Comparison of ENCODE assay signal across 11 cellular contexts in the genomic region with DNA sequence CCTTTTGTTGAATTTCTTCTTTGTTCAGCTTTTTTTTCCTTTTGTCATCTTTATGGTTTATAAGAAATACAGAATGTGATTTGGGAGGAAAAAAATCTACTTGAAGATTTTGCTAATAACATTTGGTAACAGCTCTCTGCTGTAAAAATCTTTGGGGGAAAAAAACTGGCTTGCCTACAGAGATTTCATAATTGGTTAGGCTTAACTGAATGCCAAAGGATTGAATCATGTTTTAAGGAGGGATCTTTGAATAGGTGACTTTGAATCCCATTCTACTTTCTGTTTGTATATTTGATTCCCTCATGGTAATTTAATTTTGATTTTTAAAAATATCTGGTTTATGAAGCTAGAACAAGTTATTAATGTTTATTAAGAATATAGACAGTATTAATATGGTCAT. TPM values are rescaled to one million over a fixed set of nuclear protein-coding genes. Genes with fewer than 3 reads are reported as not detected.
DNase-seq lines count a peak whose midpoint lies in the region; ATAC-seq, FAIRE-seq and TF ChIP-seq lines count a peak whose summit lies in the region.
"Had no signal": no experiment of that assay in that cellular context is flagged by ENCODE, and none has a peak within 500 bp of the region (broad histone marks: within the 10 kb centered on the region; RNA-seq: fewer than 3 reads in every experiment).

No MANE protein-coding gene starts in this region.

- CTCF ChIA-PET in Caco-2 (lab: Charles Lee): no interaction called here
- CTCF ChIA-PET in GM12878 (lab: Yijun Ruan, JAX): interaction anchor here (1.0 to 3.0 kb wide), 3 partner anchors 9 to 71 kb away, joined by 4 to 17 read pairs (median 5); no protein-coding TSS in a partner anchor

- peak overlapping the region; percentile 48 for H3K4me3 Mint-ChIP-seq in Caco-2 (ENCODE audit: unreplicated experiment)
- H3K4me3 Mint-ChIP-seq in effector memory CD8-positive, alpha-beta T cell: no peak overlapping the region

- no peaks in the 10 kb centered on the region for H3K27me3 Mint-ChIP-seq in Caco-2 (ENCODE audit: insufficient read depth, unreplicated experiment)
- no peaks in the 10 kb centered on the region for H3K27me3 Mint-ChIP-seq in effector memory CD8-positive, alpha-beta T cell

- no peak for DNase-seq in Caco-2
- DNase-seq in GM12878 (ENCODE audit: low read depth, low spot score): no peak
- peak; percentile 23 for DNase-seq in myocyte (ENCODE audit: low read depth)
- DNase-seq in effector memory CD8-positive, alpha-beta T cell: no peak
- DNase-seq in NCI-H774 (lab: John Stamatoyannopoulos, UW): no peak
- no peak for DNase-seq in NOMO-1 treated with dmso at 0.1 percent for 144 hours (lab: John Stamatoyannopoulos, UW; ENCODE audit: unreplicated experiment)

- H3K27me3 ChIP-seq in Caco-2 (replicated peaks; ENCODE audit: control insufficient read depth, insufficient read depth, low read length): no peaks in the 10 kb centered on the region
- no peaks in the 10 kb centered on the region for H3K27me3 ChIP-seq in KMS-11 (ENCODE audit: insufficient read depth, low read depth)
- H3K27me3 ChIP-seq in GM12878 (replicated peaks in 1 of 2; ENCODE audit: control insufficient read depth in 2 of 2, insufficient read depth in 2 of 2, low read length in 1 of 2): no peaks in the 10 kb centered on the region

- H3K27ac Mint-ChIP-seq in Caco-2 (ENCODE audit: unreplicated experiment): no peak overlapping the region
- H3K27ac Mint-ChIP-seq in effector memory CD8-positive, alpha-beta T cell: no peak overlapping the region

- H3K36me3 ChIP-seq in Caco-2 (ENCODE audit: control insufficient read depth, insufficient read depth, low read length): no peaks in the 10 kb centered on the region; the same call in 1 of the 2 replicates
- no peaks in the 10 kb centered on the region; the same call in 1 of the 2 replicates for H3K36me3 ChIP-seq in KMS-11 (ENCODE audit: insufficient read depth)
- peaks cover 0 to 14% of the 10 kb centered on the region in 2 experiments; a peak in 2 of 4 replicates for H3K36me3 ChIP-seq in GM12878 (ENCODE audit: control insufficient read depth in 2 of 2, insufficient read depth in 2 of 2, low read length in 1 of 2)

- intact Hi-C loops in Caco-2 (cut with micrococcal nuclease; ENCODE audit: unreplicated experiment): loop anchor here (5.0 kb wide), 1 partner anchor 52 kb away; no protein-coding TSS in a partner anchor
- intact Hi-C loops in GM12878 (cut with micrococcal nuclease; ENCODE audit: unreplicated experiment): no loop called here

- H3K4me1 ChIP-seq in Caco-2: peaks cover 16% of the 10 kb centered on the region; the same call in 1 of the 2 replicates
- H3K4me1 ChIP-seq in KMS-11 (ENCODE audit: low read depth, poor library complexity, severe bottlenecking): peaks cover 36% of the 10 kb centered on the region
- H3K4me1 ChIP-seq in GM12878 (ENCODE audit: control insufficient read depth, insufficient read depth, low read length): peaks cover 4% of the 10 kb centered on the region; the same call in 1 of the 2 replicates

- no peak for FAIRE-seq in GM12878 (lab: Jason Lieb, UNC)
- FAIRE-seq: endometrium, GM19239 had no signal

- H3K9me3 ChIP-seq in Caco-2 (no peaks in the 10 kb centered on the region), GM12878 (replicated peaks; ENCODE audit: control insufficient read depth, insufficient read depth, low read length) (no peaks in the 10 kb centered on the region)

- peaks cover 74% of the 10 kb centered on the region for H3K36me3 Mint-ChIP-seq in Caco-2 (ENCODE audit: insufficient read depth, unreplicated experiment)
- peaks cover 45% of the 10 kb centered on the region for H3K36me3 Mint-ChIP-seq in effector memory CD8-positive, alpha-beta T cell (ENCODE audit: insufficient read depth)

- H3K4me2 ChIP-seq in KMS-11 (peak overlapping the region; percentile 0; the same call in 1 of the 2 replicates), GM12878 (ENCODE audit: control insufficient read depth, insufficient read depth) (peak overlapping the region; percentile 35)

- POLR2A ChIA-PET in Caco-2 (lab: Charles Lee) (no interaction called here), GM12878 (lab: Charles Lee) (interaction anchor here (1.2 to 1.8 kb wide), 4 partner anchors 11 to 28 kb away, joined by 4 to 9 read pairs (median 4); partner anchors contain the start of gene KTI12)

- no peak overlapping the region for H3K4me3 ChIP-seq in Caco-2 (ENCODE audit: low read depth, low read length)
- H3K4me3 ChIP-seq in KMS-11 (IDR thresholded peaks at IDR 0.05; ENCODE audit: insufficient read depth, low read depth, low read length): no peak overlapping the region
- peak overlapping the region; percentile 32 for H3K4me3 ChIP-seq in GM12878

- BruUV-seq in Caco-2 (replicated peaks; lab: Mats Ljungman, UMichigan) (no TSS peak), GM12878 (replicated peaks; lab: Mats Ljungman, UMichigan) (no TSS peak)

- RAD21 ChIA-PET in GM12878 (lab: Charles Lee; ENCODE audit: unreplicated experiment): no interaction called here

- H3K27ac ChIP-seq in KMS-11 (no peak overlapping the region), GM12878 (ENCODE audit: control insufficient read depth, insufficient read depth) (no peak overlapping the region)

- H4K20me1 ChIP-seq in KMS-11 (ENCODE audit: insufficient read depth) (peaks cover 22% of the 10 kb centered on the region; the same call in 1 of the 2 replicates), GM12878 (ENCODE audit: control insufficient read depth, insufficient read depth) (no peaks in the 10 kb centered on the region)

- TF ChIP-seq CTCF in Caco-2 (IDR thresholded peaks at IDR 0.05; ENCODE audit: insufficient read depth in 1 of 2, low read depth in 1 of 2, low read length in 1 of 2, severe bottlenecking in 1 of 2, unreplicated experiment in 1 of 2) (no peak), KMS-11 (conservative IDR thresholded peaks at IDR 0.05; ENCODE audit: low read depth, low read length) (no peak), GM12878 (IDR thresholded peaks at IDR 0.05 in 2 of 3, conservative IDR thresholded peaks at IDR 0.05 in 1 of 3; ENCODE audit: control insufficient read depth in 2 of 3, extremely low read depth in 1 of 3, insufficient read depth in 1 of 3, low read depth in 3 of 3, low read length in 3 of 3) (no peak)

- H2AFZ ChIP-seq in KMS-11 (ENCODE audit: low read depth): no peak overlapping the region
- H2AFZ ChIP-seq in GM12878 (ENCODE audit: control insufficient read depth, low read depth, low read length): no peak overlapping the region

- ATAC-seq in GM12878 (no peak), GM19035 (IDR thresholded peaks at IDR 0.05; ENCODE audit: unreplicated experiment) (no peak)
- no peak for ATAC-seq in effector memory CD8-positive, alpha-beta T cell (replicated peaks)
- ATAC-seq: left lobe of liver had no signal

- TF ChIP-seq EP300 in GM12878 (IDR thresholded peaks at IDR 0.05; ENCODE audit: borderline replicate concordance in 1 of 2, control insufficient read depth in 1 of 2, low read depth in 2 of 2, low read length in 2 of 2): no peak

- no peak for TF ChIP-seq RAD21 in GM12878 (IDR thresholded peaks at IDR 0.05; ENCODE audit: insufficient read depth, low read depth, low read length)

- peaks cover 21% of the 10 kb centered on the region for H3K4me1 Mint-ChIP-seq in Caco-2 (ENCODE audit: low read depth, unreplicated experiment)
- peaks cover 38 to 53% of the 10 kb centered on the region in 2 donors for H3K4me1 Mint-ChIP-seq in effector memory CD8-positive, alpha-beta T cell (ENCODE audit: low read depth in 2 of 2)

- no peak for TF ChIP-seq POLR2A in GM12878 (IDR thresholded peaks at IDR 0.05; ENCODE audit: low read depth, low read length)

- H3K9ac ChIP-seq in KMS-11 (no peak overlapping the region), GM12878 (ENCODE audit: control insufficient read depth, insufficient read depth, low read length) (no peak overlapping the region)

- no peaks in the 10 kb centered on the region for H3K9me3 Mint-ChIP-seq in Caco-2 (ENCODE audit: unreplicated experiment)
- no peaks in the 10 kb centered on the region for H3K9me3 Mint-ChIP-seq in effector memory CD8-positive, alpha-beta T cell

- peaks cover 78% of the 10 kb centered on the region for H3K79me2 ChIP-seq in KMS-11 (ENCODE audit: insufficient read depth, low read depth)
- peaks cover 58% of the 10 kb centered on the region for H3K79me2 ChIP-seq in GM12878 (ENCODE audit: control insufficient read depth, insufficient read depth, low read length)

- in situ Hi-C loops in GM12878 (cut with MboI): no loop called here

- SMC1A ChIA-PET in GM12878 (lab: Charles Lee; ENCODE audit: uncharacterized antibody, unreplicated experiment): interaction anchor here (1.0 to 4.1 kb wide), 3 partner anchors 9 to 11 kb away, joined by 3 to 18 read pairs (median 5); no protein-coding TSS in a partner anchor

RNA-seq across cellular contexts. Expression of gene BTF3L4, which starts 3.2 kb away (rescaled TPM):
- total RNA-seq in Caco-2 (2022) (55.3 and 73.7 TPM in 2 replicates), GM12878 (2014; rRNA removed) (25.0 and 37.9 TPM in 2 replicates), GM12878 (2014; rRNA removed; fragmentation: Illumina TruSeq; extraction: Trizol) (55.3 and 58.2 TPM in 2 replicates), GM12878 (2021) (36.3 and 36.6 TPM in 2 replicates), myocyte (75.0 and 86.9 TPM in 2 replicates)
- total RNA-seq in GM12878 (2013; cell fraction: nucleolus; rRNA removed): 103 TPM in 2 replicates
- polyA plus RNA-seq in GM12878 (2011; ENCODE audit: low read depth): 36.8 TPM
- polyA plus RNA-seq in GM12878 (2011; rRNA removed) (73.6 and 119 TPM in 2 replicates), GM12878 (2014; fragmentation: Illumina TruSeq; extraction: Trizol) (76.3 and 91.5 TPM in 2 replicates), GM12878 (2014; fragmentation: Nextera tagmentation; extraction: Ambion mirVana) (10 to 100 TPM; 61.1 to 72.7 TPM), GM12878 (2014; rRNA removed) (39.9 and 48.8 TPM in 2 replicates), GM12878 (2016; fragmentation: Nextera tagmentation; extraction: Ambion mirVana) (10 to 100 TPM; 72.4 to 76.9 TPM)
- 21.0 and 28.0 TPM in 2 replicates for polyA plus RNA-seq in GM12878 (2011; cell fraction: cytosol; rRNA removed)
- polyA plus RNA-seq in GM12878 (2011; cell fraction: nucleus; rRNA removed): 20.1 and 22.8 TPM in 2 replicates
- polyA plus RNA-seq in GM12878 (2012): 35.9 and 38.4 TPM in 2 replicates
- polyA minus RNA-seq in GM12878 (2011; rRNA and poly(A)+ RNA removed): 29.7 and 35.6 TPM in 2 replicates
- 16.8 and 21.6 TPM in 2 replicates for polyA minus RNA-seq in GM12878 (2011; cell fraction: cytosol; rRNA and poly(A)+ RNA removed)
- 13.4 and 22.8 TPM in 2 replicates for polyA minus RNA-seq in GM12878 (2011; cell fraction: nucleus; rRNA and poly(A)+ RNA removed)
- polyA plus RNA-seq in myocyte (2012): 49.3 TPM

RNA-seq across cellular contexts. Expression of gene TXNDC12, which starts 4.3 kb away (rescaled TPM):
- total RNA-seq in Caco-2 (2022): 54.3 and 61.1 TPM in 2 replicates
- total RNA-seq in GM12878 (2013; cell fraction: nucleolus; rRNA removed): 35.1 and 38.2 TPM in 2 replicates
- 18.2 and 20.3 TPM in 2 replicates for total RNA-seq in GM12878 (2014; rRNA removed)
- total RNA-seq in GM12878 (2014; rRNA removed; fragmentation: Illumina TruSeq; extraction: Trizol): 12.5 and 14.6 TPM in 2 replicates
- total RNA-seq in GM12878 (2021): 27.4 and 29.8 TPM in 2 replicates
- 9.1 TPM for polyA plus RNA-seq in GM12878 (2011; ENCODE audit: low read depth)
- polyA plus RNA-seq in GM12878 (2011; rRNA removed): 29.9 and 35.5 TPM in 2 replicates
- 21.4 and 21.9 TPM in 2 replicates for polyA plus RNA-seq in GM12878 (2011; cell fraction: cytosol; rRNA removed)
- polyA plus RNA-seq in GM12878 (2011; cell fraction: nucleus; rRNA removed): 15.3 and 19.4 TPM in 2 replicates
- 20.9 and 23.0 TPM in 2 replicates for polyA plus RNA-seq in GM12878 (2012)
- 13.2 and 14.2 TPM in 2 replicates for polyA plus RNA-seq in GM12878 (2014; fragmentation: Illumina TruSeq; extraction: Trizol)
- 10 to 100 TPM in 1 of 2 experiments, 1 to 10 TPM in 1; 6.7 to 16.6 TPM for polyA plus RNA-seq in GM12878 (2014; fragmentation: Nextera tagmentation; extraction: Ambion mirVana)
- polyA plus RNA-seq in GM12878 (2014; rRNA removed): 15.6 and 17.2 TPM in 2 replicates
- polyA plus RNA-seq in GM12878 (2016; fragmentation: Nextera tagmentation; extraction: Ambion mirVana): 10 to 100 TPM; 40.3 to 41.7 TPM
- 10.2 and 17.3 TPM in 2 replicates for polyA minus RNA-seq in GM12878 (2011; rRNA and poly(A)+ RNA removed)
- polyA minus RNA-seq in GM12878 (2011; cell fraction: cytosol; rRNA and poly(A)+ RNA removed): 20.3 and 30.9 TPM in 2 replicates
- polyA minus RNA-seq in GM12878 (2011; cell fraction: nucleus; rRNA and poly(A)+ RNA removed): 9.9 and 12.4 TPM in 2 replicates
- total RNA-seq in myocyte: 30.5 and 34.5 TPM in 2 replicates
- 28.2 TPM for polyA plus RNA-seq in myocyte (2012)

RNA-seq across cellular contexts. Expression of gene KTI12, which starts 25.7 kb away (rescaled TPM):
- total RNA-seq in Caco-2 (2022): 10.1 and 11.8 TPM in 2 replicates
- 27.6 and 29.1 TPM in 2 replicates for total RNA-seq in GM12878 (2013; cell fraction: nucleolus; rRNA removed)
- total RNA-seq in GM12878 (2014; rRNA removed): 14.8 and 17.2 TPM in 2 replicates
- total RNA-seq in GM12878 (2014; rRNA removed; fragmentation: Illumina TruSeq; extraction: Trizol): 7.3 and 7.8 TPM in 2 replicates
- total RNA-seq in GM12878 (2021): 18.5 and 20.4 TPM in 2 replicates
- 11.9 TPM for polyA plus RNA-seq in GM12878 (2011; ENCODE audit: low read depth)
- polyA plus RNA-seq in GM12878 (2011; rRNA removed): 15.4 and 18.0 TPM in 2 replicates
- 23.1 and 25.9 TPM in 2 replicates for polyA plus RNA-seq in GM12878 (2011; cell fraction: cytosol; rRNA removed)
- 17.7 and 24.2 TPM in 2 replicates for polyA plus RNA-seq in GM12878 (2011; cell fraction: nucleus; rRNA removed)
- polyA plus RNA-seq in GM12878 (2012): 17.6 and 18.6 TPM in 2 replicates
- 6.3 and 9.3 TPM in 2 replicates for polyA plus RNA-seq in GM12878 (2014; fragmentation: Illumina TruSeq; extraction: Trizol)
- 1 to 10 TPM; 2.7 to 6.7 TPM for polyA plus RNA-seq in GM12878 (2014; fragmentation: Nextera tagmentation; extraction: Ambion mirVana)
- 22.1 and 22.9 TPM in 2 replicates for polyA plus RNA-seq in GM12878 (2014; rRNA removed)
- 10 to 100 TPM; 25.7 to 32.4 TPM for polyA plus RNA-seq in GM12878 (2016; fragmentation: Nextera tagmentation; extraction: Ambion mirVana)
- polyA minus RNA-seq in GM12878 (2011; rRNA and poly(A)+ RNA removed): 14.3 and 17.0 TPM in 2 replicates
- 7.1 and 9.0 TPM in 2 replicates for polyA minus RNA-seq in GM12878 (2011; cell fraction: cytosol; rRNA and poly(A)+ RNA removed)
- 13.8 and 26.7 TPM in 2 replicates for polyA minus RNA-seq in GM12878 (2011; cell fraction: nucleus; rRNA and poly(A)+ RNA removed)
- 11.6 and 11.9 TPM in 2 replicates for total RNA-seq in myocyte
- polyA plus RNA-seq in myocyte (2012): 8.7 TPM
